20 cellular contexts compared by ENCODE assay signal in the genomic region with DNA sequence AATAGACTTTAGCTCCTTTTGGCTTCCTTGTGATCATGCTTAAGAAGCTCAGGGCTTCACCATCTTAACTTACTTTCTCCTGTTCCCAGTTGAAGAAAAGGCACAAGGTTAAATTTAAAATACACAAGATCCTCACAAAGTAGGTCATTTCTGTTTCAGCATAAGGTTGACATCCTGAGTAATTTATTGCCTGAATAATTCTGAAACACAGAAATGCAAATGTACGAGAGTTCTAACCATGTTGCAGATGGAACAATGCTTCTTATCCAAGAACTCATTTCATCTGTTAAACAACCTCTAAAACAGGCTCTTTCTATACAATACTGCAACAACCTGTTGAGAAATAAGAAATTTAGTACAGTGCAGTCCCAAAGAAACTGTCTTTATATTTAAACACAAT.
DNase-seq lines count a peak whose midpoint lies in the region; ATAC-seq, FAIRE-seq and TF ChIP-seq lines count a peak whose summit lies in the region.
"Had no signal": no experiment of that assay in that cellular context is flagged by ENCODE, and none has a peak within 500 bp of the region (broad histone marks: within the 10 kb centered on the region; RNA-seq: fewer than 3 reads in every experiment).

No MANE protein-coding gene starts in this region.

- BruUV-seq in A673 (replicated peaks; lab: Mats Ljungman, UMichigan) = no TSS peak

- TF ChIP-seq CTCF in A673 (conservative IDR thresholded peaks at IDR 0.05; ENCODE audit: low read depth, low read length) = no peak

- H3K4me1 ChIP-seq in A673 (ENCODE audit: insufficient read depth, low read length, poor library complexity, severe bottlenecking) = no peaks in the 10 kb centered on the region
- H3K4me1 ChIP-seq: gastrocnemius medialis, right atrium auricular region had no signal

- peak; percentile 45 for FAIRE-seq in GM12891 (lab: Jason Lieb, UNC)

- ATAC-seq in GM19351 (IDR thresholded peaks at IDR 0.05; ENCODE audit: unreplicated experiment) (peak; percentile 81), HG02642 (IDR thresholded peaks at IDR 0.05; ENCODE audit: poor library complexity, unreplicated experiment) (peak; percentile 82), HG03342 (IDR thresholded peaks at IDR 0.05; ENCODE audit: unreplicated experiment) (peak; percentile 59)
- ATAC-seq: esophagus mucosa; gastrocnemius medialis; naive thymus-derived CD8-positive, alpha-beta T cell; PC-3 had no signal

- H3K27ac ChIP-seq in A673 (ENCODE audit: low read depth, low read length, poor library complexity, severe bottlenecking) = no peak overlapping the region
- H3K27ac ChIP-seq: gastrocnemius medialis, right atrium auricular region, WERI-Rb-1 had no signal

- H3K27me3 ChIP-seq in A673 (replicated peaks; ENCODE audit: insufficient read depth, low read depth, low read length, poor library complexity) = no peaks in the 10 kb centered on the region
- H3K27me3 ChIP-seq: right atrium auricular region had no signal

- H3K36me3 ChIP-seq in A673 (ENCODE audit: insufficient read depth, low read length, poor library complexity, severe bottlenecking) = no peaks in the 10 kb centered on the region
- H3K36me3 ChIP-seq: gastrocnemius medialis, right atrium auricular region, WERI-Rb-1 had no signal

- intact Hi-C loops in A673 (cut with micrococcal nuclease; ENCODE audit: unreplicated experiment) = no loop called here

- H3K4me3 ChIP-seq in A673 (ENCODE audit: low read depth, low read length, poor library complexity, severe bottlenecking) = no peak overlapping the region
- H3K4me3 ChIP-seq: gastrocnemius medialis, right atrium auricular region had no signal

- POLR2A ChIA-PET in A673 (lab: Charles Lee; ENCODE audit: low non-redundant PET) = no interaction called here

- CTCF ChIA-PET in A673 (lab: Charles Lee) = no interaction called here

- no peak for TF ChIP-seq POLR2A in GM12891 (IDR thresholded peaks at IDR 0.05; ENCODE audit: low read depth, low read length)

- DNase-seq in GM12891 (ENCODE audit: insufficient read length, low spot score) = no peak
- no peak for DNase-seq in A673 (ENCODE audit: low spot score)
- no peak for DNase-seq in effector CD4-positive, alpha-beta T cell
- DNase-seq in GDM1 (lab: John Stamatoyannopoulos, UW) = no peak
- no peak for DNase-seq in NCI-H1048 (lab: John Stamatoyannopoulos, UW)
- DNase-seq: activated CD4-positive, alpha-beta T cell treated with anti-CD3 and anti-CD28 coated beads, Interleukin-2, amount 50 U/mL, for 4 hours; activated gamma-delta T cell; CD4-positive, CD25-positive, alpha-beta regulatory T cell; gastrocnemius medialis; H9; naive thymus-derived CD8-positive, alpha-beta T cell; NCI-H774; PC-3; SHP77 treated with DMSO at 0.1 percent for 48 hours; WERI-Rb-1 had no signal

- no peaks in the 10 kb centered on the region for H3K9me3 ChIP-seq in A673 (ENCODE audit: low read depth, low read length, poor library complexity, severe bottlenecking)
- H3K9me3 ChIP-seq: gastrocnemius medialis had no signal

TF ChIP-seq in GM12891, 5 proteins besides CTCF, POLR2A, EP300 and RAD21:
- TF ChIP-seq POU2F2 (IDR thresholded peaks at IDR 0.05; ENCODE audit: low read depth, low read length) (0 out of 2 replicates have a peak, but pooled peaks have one; percentile 24), SPI1 (IDR thresholded peaks at IDR 0.05; ENCODE audit: low read depth, low read length) (no peak)
